In the genomic region with DNA sequence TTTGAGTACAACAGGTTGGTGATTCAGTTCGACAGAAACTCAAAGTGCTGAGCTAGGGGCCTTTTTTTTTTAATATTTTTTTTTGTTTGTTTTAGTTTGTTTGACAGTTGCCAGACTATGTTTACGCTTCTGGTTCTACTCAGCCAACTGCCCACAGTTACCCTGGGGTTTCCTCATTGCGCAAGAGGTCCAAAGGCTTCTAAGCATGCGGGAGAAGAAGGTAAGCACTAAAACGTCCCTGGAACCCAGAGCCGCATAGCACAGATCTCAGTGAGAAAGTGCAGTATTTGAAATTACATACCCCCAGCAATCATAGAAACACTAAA, we compare ENCODE assay signal across 9 cellular contexts. TPM values are rescaled to one million over a fixed set of nuclear protein-coding genes. Genes with fewer than 3 reads are reported as not detected.
DNase-seq lines count a peak whose midpoint lies in the region; ATAC-seq and TF ChIP-seq lines count a peak whose summit lies in the region.
"Had no signal": no experiment of that assay in that cellular context is flagged by ENCODE, and none has a peak within 500 bp of the region (broad histone marks: within the 10 kb centered on the region; RNA-seq: fewer than 3 reads in every experiment).

No MANE protein-coding gene starts in this region.

- H3K4me1 ChIP-seq in psoas muscle: no peaks in the 10 kb centered on the region

- H3K36me3 ChIP-seq in psoas muscle (ENCODE audit: insufficient read depth in 1 of 2, low read depth in 1 of 2): no peaks in the 10 kb centered on the region

- intact Hi-C loops in cardiac septum (cut with DNase I): no loop called here
- intact Hi-C loops in psoas muscle (cut with DNase I): no loop called here

- peak; percentile 38 for DNase-seq in GM10266 (ENCODE audit: extremely low spot score)
- peak; percentile 34 for DNase-seq in SKM-1 treated with dmso at 0.1 percent for 144 hours (lab: John Stamatoyannopoulos, UW; ENCODE audit: unreplicated experiment)
- DNase-seq in cardiac septum (ENCODE audit: low spot score): peak; percentile 79
- no peak for DNase-seq in psoas muscle
- no peak for DNase-seq in UCSD-AML1 (lab: John Stamatoyannopoulos, UW; ENCODE audit: unreplicated experiment)
- DNase-seq in NCI-H1048 (lab: John Stamatoyannopoulos, UW): no peak

- TF ChIP-seq CTCF in GM10266 (IDR thresholded peaks at IDR 0.05; ENCODE audit: control insufficient read depth, insufficient read depth, low read depth, missing control alignments) (no peak), psoas muscle (IDR thresholded peaks at IDR 0.05) (no peak)

- WGBS in psoas muscle, 3 donors: 31 to 38% (median 36%) methylated on average over 6 of the region's 6 CpGs

- H3K9me3 ChIP-seq in psoas muscle: no peaks in the 10 kb centered on the region

- no peak overlapping the region for H3K27ac ChIP-seq in psoas muscle
- H3K27ac ChIP-seq: SK-N-MC had no signal

- ATAC-seq in HG02870 (IDR thresholded peaks at IDR 0.05; ENCODE audit: unreplicated experiment) (peak; percentile 1), psoas muscle (no peak), HG03520 (IDR thresholded peaks at IDR 0.05; ENCODE audit: unreplicated experiment) (no peak)

- peaks cover 6 to 41% (median 17%) of the 10 kb centered on the region in 3 donors for H3K27me3 ChIP-seq in psoas muscle (ENCODE audit: insufficient read depth in 3 of 3, low read length in 2 of 3)

- peak overlapping the region; percentile 70 for H3K4me3 ChIP-seq in psoas muscle

RNA-seq across cellular contexts. Expression of a gene that starts 0.6 kb away (rescaled TPM):
- total RNA-seq in cardiac septum: 0.40 TPM
- under 1 TPM; 0.08 to 0.40 (median 0.25) TPM for total RNA-seq in psoas muscle
- under 1 TPM; 0.05 to 0.58 (median 0.13) TPM for polyA plus RNA-seq in psoas muscle

RNA-seq across cellular contexts. Expression of a gene that starts 35.9 kb away (rescaled TPM):
- not detected for total RNA-seq in cardiac septum
- total RNA-seq in psoas muscle: not detected
- polyA plus RNA-seq in psoas muscle: under 1 TPM in 1 of 3 donors, not detected in 2; 0.01 TPM

Comparison
In these comparisons a context has a peak if more than half of its experiments do, and no peak if none do; other contexts are left out.
1. DNase-seq: peak in GM10266 (single experiment), SKM-1 treated with dmso at 0.1 percent for 144 hours (single experiment) and cardiac septum (single experiment); none in psoas muscle (0 of 2), UCSD-AML1 (single experiment) and NCI-H1048 (single experiment).